Comparison of ENCODE assay signal across 1 cellular context in genomic region chr3:172291650-172292049, GRCh38.
TF ChIP-seq lines count a peak whose summit lies in the region.

No MANE protein-coding gene starts in this region.

TF ChIP-seq in GM23338, 12 proteins besides CTCF, POLR2A, EP300 and RAD21 (continued from another document):
- no peak for TF ChIP-seq ZNF462 (CRISPR knock-in tag; IDR thresholded peaks at IDR 0.05)
- no peak for TF ChIP-seq ZNF114 (CRISPR knock-in tag; IDR thresholded peaks at IDR 0.05)
- no peak for TF ChIP-seq REST (IDR thresholded peaks at IDR 0.05; ENCODE audit: unreplicated experiment)
- no peak for TF ChIP-seq EZH2phosphoT487 (IDR thresholded peaks at IDR 0.05; ENCODE audit: unreplicated experiment)
- no peak for TF ChIP-seq POLR2AphosphoS5 (IDR thresholded peaks at IDR 0.05; ENCODE audit: low read depth)
- no peak for TF ChIP-seq EZH2 (IDR thresholded peaks at IDR 0.05; ENCODE audit: low read depth, unreplicated experiment)
TF ChIP-seq in GM23338: peak in this region for 0.
